ENCODE assay signal across 3 cellular contexts in genomic region chr17:67095281-67095680, GRCh38.
TF ChIP-seq lines count a peak whose summit lies in the region.
"Not testable (repeated sequence)": the region's sequence is repeated elsewhere in the genome, so short reads cannot be mapped to it uniquely, and the experiment has no call there.

No MANE protein-coding gene starts in this region.

TF ChIP-seq in WTC11, 78 proteins besides CTCF, POLR2A, EP300 and RAD21:
- TF ChIP-seq GABPB1 (CRISPR knock-in tag; IDR thresholded peaks at IDR 0.05), result peak; percentile 62; the same call in 1 of the 2 replicates

TF ChIP-seq in GM12878, 131 proteins besides CTCF, POLR2A, EP300 and RAD21:
- TF ChIP-seq, protein P1, sequence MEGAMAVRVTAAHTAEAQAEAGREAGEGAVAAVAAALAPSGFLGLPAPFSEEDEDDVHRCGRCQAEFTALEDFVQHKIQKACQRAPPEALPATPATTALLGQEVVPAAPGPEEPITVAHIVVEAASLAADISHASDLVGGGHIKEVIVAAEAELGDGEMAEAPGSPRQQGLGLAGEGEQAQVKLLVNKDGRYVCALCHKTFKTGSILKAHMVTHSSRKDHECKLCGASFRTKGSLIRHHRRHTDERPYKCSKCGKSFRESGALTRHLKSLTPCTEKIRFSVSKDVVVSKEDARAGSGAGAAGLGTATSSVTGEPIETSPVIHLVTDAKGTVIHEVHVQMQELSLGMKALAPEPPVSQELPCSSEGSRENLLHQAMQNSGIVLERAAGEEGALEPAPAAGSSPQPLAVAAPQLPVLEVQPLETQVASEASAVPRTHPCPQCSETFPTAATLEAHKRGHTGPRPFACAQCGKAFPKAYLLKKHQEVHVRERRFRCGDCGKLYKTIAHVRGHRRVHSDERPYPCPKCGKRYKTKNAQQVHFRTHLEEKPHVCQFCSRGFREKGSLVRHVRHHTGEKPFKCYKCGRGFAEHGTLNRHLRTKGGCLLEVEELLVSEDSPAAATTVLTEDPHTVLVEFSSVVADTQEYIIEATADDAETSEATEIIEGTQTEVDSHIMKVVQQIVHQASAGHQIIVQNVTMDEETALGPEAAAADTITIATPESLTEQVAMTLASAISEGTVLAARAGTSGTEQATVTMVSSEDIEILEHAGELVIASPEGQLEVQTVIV (IDR thresholded peaks at IDR 0.05; ENCODE audit: borderline replicate concordance, partially characterized antibody), result peak; percentile 25

TF ChIP-seq in HepG2, 621 proteins besides CTCF, POLR2A, EP300 and RAD21 (continues in another document):
- peak; percentile 97 for TF ChIP-seq JUND (CRISPR knock-in tag; IDR thresholded peaks at IDR 0.05)
- TF ChIP-seq TBX2 (CRISPR knock-in tag; IDR thresholded peaks at IDR 0.05; ENCODE audit: borderline replicate concordance), result peak; percentile 59; the same call in 1 of the 2 replicates
- TF ChIP-seq, protein P2, sequence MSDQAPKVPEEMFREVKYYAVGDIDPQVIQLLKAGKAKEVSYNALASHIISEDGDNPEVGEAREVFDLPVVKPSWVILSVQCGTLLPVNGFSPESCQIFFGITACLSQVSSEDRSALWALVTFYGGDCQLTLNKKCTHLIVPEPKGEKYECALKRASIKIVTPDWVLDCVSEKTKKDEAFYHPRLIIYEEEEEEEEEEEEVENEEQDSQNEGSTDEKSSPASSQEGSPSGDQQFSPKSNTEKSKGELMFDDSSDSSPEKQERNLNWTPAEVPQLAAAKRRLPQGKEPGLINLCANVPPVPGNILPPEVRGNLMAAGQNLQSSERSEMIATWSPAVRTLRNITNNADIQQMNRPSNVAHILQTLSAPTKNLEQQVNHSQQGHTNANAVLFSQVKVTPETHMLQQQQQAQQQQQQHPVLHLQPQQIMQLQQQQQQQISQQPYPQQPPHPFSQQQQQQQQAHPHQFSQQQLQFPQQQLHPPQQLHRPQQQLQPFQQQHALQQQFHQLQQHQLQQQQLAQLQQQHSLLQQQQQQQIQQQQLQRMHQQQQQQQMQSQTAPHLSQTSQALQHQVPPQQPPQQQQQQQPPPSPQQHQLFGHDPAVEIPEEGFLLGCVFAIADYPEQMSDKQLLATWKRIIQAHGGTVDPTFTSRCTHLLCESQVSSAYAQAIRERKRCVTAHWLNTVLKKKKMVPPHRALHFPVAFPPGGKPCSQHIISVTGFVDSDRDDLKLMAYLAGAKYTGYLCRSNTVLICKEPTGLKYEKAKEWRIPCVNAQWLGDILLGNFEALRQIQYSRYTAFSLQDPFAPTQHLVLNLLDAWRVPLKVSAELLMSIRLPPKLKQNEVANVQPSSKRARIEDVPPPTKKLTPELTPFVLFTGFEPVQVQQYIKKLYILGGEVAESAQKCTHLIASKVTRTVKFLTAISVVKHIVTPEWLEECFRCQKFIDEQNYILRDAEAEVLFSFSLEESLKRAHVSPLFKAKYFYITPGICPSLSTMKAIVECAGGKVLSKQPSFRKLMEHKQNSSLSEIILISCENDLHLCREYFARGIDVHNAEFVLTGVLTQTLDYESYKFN (CRISPR knock-in tag; conservative IDR thresholded peaks at IDR 0.05), result peak; percentile 56
- TF ChIP-seq SAP130 (CRISPR knock-in tag; IDR thresholded peaks at IDR 0.05; ENCODE audit: low read depth), result peak; percentile 24; the same call in 1 of the 2 replicates
- TF ChIP-seq FOXP4 (CRISPR knock-in tag; IDR thresholded peaks at IDR 0.05), result peak; percentile 79
- TF ChIP-seq ZMYM3 (CRISPR knock-in tag; IDR thresholded peaks at IDR 0.05), result peak; percentile 46; the same call in 1 of the 2 replicates
- TF ChIP-seq SOX5 (CRISPR knock-in tag; IDR thresholded peaks at IDR 0.05; ENCODE audit: borderline replicate concordance), result peak; percentile 43; the same call in 1 of the 2 replicates
- TF ChIP-seq TEAD3 (CRISPR knock-in tag; optimal IDR thresholded peaks at IDR 0.05; ENCODE audit: borderline replicate concordance), result peak; percentile 75
- peak; percentile 61 for TF ChIP-seq RARA (CRISPR knock-in tag; IDR thresholded peaks at IDR 0.05)
- peak; percentile 42; the same call in 1 of the 2 replicates for TF ChIP-seq LCORL (IDR thresholded peaks at IDR 0.05)
- TF ChIP-seq LCORL (CRISPR knock-in tag; IDR thresholded peaks at IDR 0.05); SOX6 (IDR thresholded peaks at IDR 0.05): not testable (repeated sequence)
- TF ChIP-seq FOSL1 (CRISPR knock-in tag; IDR thresholded peaks at IDR 0.05; ENCODE audit: borderline replicate concordance), result peak; percentile 92
- TF ChIP-seq, protein P3, sequence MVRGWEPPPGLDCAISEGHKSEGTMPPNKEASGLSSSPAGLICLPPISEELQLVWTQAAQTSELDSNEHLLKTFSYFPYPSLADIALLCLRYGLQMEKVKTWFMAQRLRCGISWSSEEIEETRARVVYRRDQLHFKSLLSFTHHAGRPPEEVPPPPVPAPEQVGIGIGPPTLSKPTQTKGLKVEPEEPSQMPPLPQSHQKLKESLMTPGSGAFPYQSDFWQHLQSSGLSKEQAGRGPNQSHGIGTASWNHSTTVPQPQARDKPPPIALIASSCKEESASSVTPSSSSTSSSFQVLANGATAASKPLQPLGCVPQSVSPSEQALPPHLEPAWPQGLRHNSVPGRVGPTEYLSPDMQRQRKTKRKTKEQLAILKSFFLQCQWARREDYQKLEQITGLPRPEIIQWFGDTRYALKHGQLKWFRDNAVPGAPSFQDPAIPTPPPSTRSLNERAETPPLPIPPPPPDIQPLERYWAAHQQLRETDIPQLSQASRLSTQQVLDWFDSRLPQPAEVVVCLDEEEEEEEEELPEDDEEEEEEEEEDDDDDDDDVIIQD (CRISPR knock-in tag; IDR thresholded peaks at IDR 0.05; ENCODE audit: low read depth), result peak; percentile 45; the same call in 1 of the 2 replicates
- TF ChIP-seq ZBTB7A (CRISPR knock-in tag; IDR thresholded peaks at IDR 0.05), result 0 out of 2 replicates have a peak, but pooled peaks have one; percentile 47
- TF ChIP-seq, protein P4, sequence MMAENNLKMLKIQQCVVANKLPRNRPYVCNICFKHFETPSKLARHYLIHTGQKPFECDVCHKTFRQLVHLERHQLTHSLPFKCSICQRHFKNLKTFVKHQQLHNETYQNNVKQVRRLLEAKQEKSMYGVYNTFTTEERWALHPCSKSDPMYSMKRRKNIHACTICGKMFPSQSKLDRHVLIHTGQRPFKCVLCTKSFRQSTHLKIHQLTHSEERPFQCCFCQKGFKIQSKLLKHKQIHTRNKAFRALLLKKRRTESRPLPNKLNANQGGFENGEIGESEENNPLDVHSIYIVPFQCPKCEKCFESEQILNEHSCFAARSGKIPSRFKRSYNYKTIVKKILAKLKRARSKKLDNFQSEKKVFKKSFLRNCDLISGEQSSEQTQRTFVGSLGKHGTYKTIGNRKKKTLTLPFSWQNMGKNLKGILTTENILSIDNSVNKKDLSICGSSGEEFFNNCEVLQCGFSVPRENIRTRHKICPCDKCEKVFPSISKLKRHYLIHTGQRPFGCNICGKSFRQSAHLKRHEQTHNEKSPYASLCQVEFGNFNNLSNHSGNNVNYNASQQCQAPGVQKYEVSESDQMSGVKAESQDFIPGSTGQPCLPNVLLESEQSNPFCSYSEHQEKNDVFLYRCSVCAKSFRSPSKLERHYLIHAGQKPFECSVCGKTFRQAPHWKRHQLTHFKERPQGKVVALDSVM (CRISPR knock-in tag; IDR thresholded peaks at IDR 0.05), result peak; percentile 98
- peak; percentile 58; the same call in 1 of the 2 replicates for TF ChIP-seq ZNF747 (CRISPR knock-in tag; IDR thresholded peaks at IDR 0.05; ENCODE audit: borderline replicate concordance)
- peak; percentile 85 for TF ChIP-seq ARID5B (CRISPR knock-in tag; IDR thresholded peaks at IDR 0.05)
- peak; percentile 63 for TF ChIP-seq SOX6 (CRISPR knock-in tag; IDR thresholded peaks at IDR 0.05)
- 0 out of 2 replicates have a peak, but pooled peaks have one; percentile 9 for TF ChIP-seq ZSCAN30 (CRISPR knock-in tag; IDR thresholded peaks at IDR 0.05)
- peak; percentile 84 for TF ChIP-seq CEBPB (IDR thresholded peaks at IDR 0.05; ENCODE audit: borderline replicate concordance, low read depth, low read length)
- 0 out of 2 replicates have a peak, but pooled peaks have one; percentile 50 for TF ChIP-seq SMARCC2 (IDR thresholded peaks at IDR 0.05)
- TF ChIP-seq ZMYM4 (CRISPR knock-in tag; IDR thresholded peaks at IDR 0.05), result peak; percentile 68
- peak; percentile 37 for TF ChIP-seq RBM22 (optimal IDR thresholded peaks at IDR 0.05; ENCODE audit: low read length)
- TF ChIP-seq GABPB1 (CRISPR knock-in tag; IDR thresholded peaks at IDR 0.05), result peak; percentile 32; the same call in 1 of the 2 replicates
- TF ChIP-seq, protein P5, sequence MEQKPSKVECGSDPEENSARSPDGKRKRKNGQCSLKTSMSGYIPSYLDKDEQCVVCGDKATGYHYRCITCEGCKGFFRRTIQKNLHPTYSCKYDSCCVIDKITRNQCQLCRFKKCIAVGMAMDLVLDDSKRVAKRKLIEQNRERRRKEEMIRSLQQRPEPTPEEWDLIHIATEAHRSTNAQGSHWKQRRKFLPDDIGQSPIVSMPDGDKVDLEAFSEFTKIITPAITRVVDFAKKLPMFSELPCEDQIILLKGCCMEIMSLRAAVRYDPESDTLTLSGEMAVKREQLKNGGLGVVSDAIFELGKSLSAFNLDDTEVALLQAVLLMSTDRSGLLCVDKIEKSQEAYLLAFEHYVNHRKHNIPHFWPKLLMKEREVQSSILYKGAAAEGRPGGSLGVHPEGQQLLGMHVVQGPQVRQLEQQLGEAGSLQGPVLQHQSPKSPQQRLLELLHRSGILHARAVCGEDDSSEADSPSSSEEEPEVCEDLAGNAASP (CRISPR knock-in tag; IDR thresholded peaks at IDR 0.05; ENCODE audit: borderline replicate concordance), result peak; percentile 18; the same call in 1 of the 2 replicates
- peak; percentile 27; the same call in 1 of the 2 replicates for TF ChIP-seq FOXA3 (CRISPR knock-in tag; IDR thresholded peaks at IDR 0.05)
- TF ChIP-seq HMG20A (CRISPR knock-in tag; IDR thresholded peaks at IDR 0.05; ENCODE audit: borderline replicate concordance), result peak; percentile 71; the same call in 1 of the 2 replicates
- TF ChIP-seq MIER3 (CRISPR knock-in tag; IDR thresholded peaks at IDR 0.05; ENCODE audit: borderline replicate concordance), result 0 out of 2 replicates have a peak, but pooled peaks have one; percentile 23
- TF ChIP-seq POGZ (CRISPR knock-in tag; IDR thresholded peaks at IDR 0.05), result peak; percentile 81
- TF ChIP-seq STAT6 (CRISPR knock-in tag; IDR thresholded peaks at IDR 0.05; ENCODE audit: borderline replicate concordance), result peak; percentile 40; the same call in 1 of the 2 replicates
- peak; percentile 45; the same call in 1 of the 2 replicates for TF ChIP-seq NR2C2 (CRISPR knock-in tag; IDR thresholded peaks at IDR 0.05; ENCODE audit: borderline replicate concordance)
- peak; percentile 84 for TF ChIP-seq JUN (CRISPR knock-in tag; IDR thresholded peaks at IDR 0.05)
- peak; percentile 59; the same call in 1 of the 2 replicates for TF ChIP-seq FOXO1 (CRISPR knock-in tag; IDR thresholded peaks at IDR 0.05)
- 0 out of 2 replicates have a peak, but pooled peaks have one; percentile 72 for TF ChIP-seq SMARCE1 (IDR thresholded peaks at IDR 0.05; ENCODE audit: borderline replicate concordance)
- peak; percentile 98 for TF ChIP-seq FOSL2 (CRISPR knock-in tag; IDR thresholded peaks at IDR 0.05)
- peak; percentile 80 for TF ChIP-seq GATAD2A (CRISPR knock-in tag; IDR thresholded peaks at IDR 0.05)
- TF ChIP-seq TBX3 (IDR thresholded peaks at IDR 0.05; ENCODE audit: borderline replicate concordance), result 0 out of 2 replicates have a peak, but pooled peaks have one; percentile 17
- TF ChIP-seq RCOR2 (CRISPR knock-in tag; IDR thresholded peaks at IDR 0.05), result peak; percentile 66; the same call in 1 of the 2 replicates
